Comparison of ENCODE assay signal across 8 cellular contexts in the genomic region with DNA sequence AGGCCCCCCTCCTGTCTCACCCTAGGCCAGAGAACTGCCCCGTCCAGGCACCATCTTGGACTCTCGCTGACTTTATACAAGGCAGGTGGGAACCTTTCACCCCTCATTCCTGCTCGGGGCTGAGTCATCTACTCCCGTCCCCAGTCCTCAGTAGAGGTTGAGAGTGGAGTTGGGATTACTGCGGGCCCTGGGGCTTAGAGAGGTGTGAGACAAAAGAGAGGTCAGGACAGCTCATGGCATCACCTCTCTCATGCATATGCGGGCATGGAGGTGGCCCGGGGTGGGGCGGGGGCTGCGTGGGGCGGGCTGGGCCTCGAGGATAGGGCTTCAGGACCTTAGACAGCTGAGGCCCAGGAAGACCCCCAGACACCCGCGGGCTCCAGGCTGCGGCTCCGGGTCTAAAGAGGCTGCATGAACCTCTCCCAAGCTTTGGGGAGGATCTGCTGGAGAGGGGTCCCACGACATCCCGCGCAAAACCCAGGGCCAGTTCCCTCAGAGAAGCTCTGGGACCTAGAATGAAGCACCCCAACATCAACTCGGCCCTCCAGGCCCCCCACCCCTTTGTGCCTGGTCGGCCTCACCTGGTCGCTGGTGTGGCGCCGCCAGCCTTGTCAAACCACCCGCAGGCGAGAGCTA. TPM values are rescaled to one million over a fixed set of nuclear protein-coding genes. Genes with fewer than 3 reads are reported as not detected.
A peak's percentile ranks its signal among the peaks of the same experiment; 100 is the strongest.
DNase-seq lines count a peak whose midpoint lies in the region; ATAC-seq and TF ChIP-seq lines count a peak whose summit lies in the region.

No MANE protein-coding gene starts in this region.

- POLR2A ChIA-PET in naive thymus-derived CD4-positive, alpha-beta T cell (lab: Charles Lee), result interaction anchor here (0.7 to 3.2 kb wide), 8 partner anchors 12 to 117 kb away, joined by 3 to 40 read pairs (median 5); a partner anchor contains a TSS

- CTCF ChIA-PET in naive thymus-derived CD4-positive, alpha-beta T cell (lab: Charles Lee), result interaction anchor here (0.8 to 3.2 kb wide), 8 partner anchors 10 to 35 kb away, joined by 4 to 30 read pairs (median 7); no protein-coding TSS in a partner anchor

- H3K9me3 ChIP-seq in colonic mucosa, result no peaks in the 10 kb centered on the region
- no peaks in the 10 kb centered on the region for H3K9me3 ChIP-seq in naive thymus-derived CD4-positive, alpha-beta T cell (ENCODE audit: control insufficient read depth in 2 of 3, low read length in 3 of 3)

- no peak for ATAC-seq in naive thymus-derived CD4-positive, alpha-beta T cell
- ATAC-seq in GM18511 (IDR thresholded peaks at IDR 0.05; ENCODE audit: unreplicated experiment), result no peak

- H3K36me3 Mint-ChIP-seq in IgD-negative memory B cell, result peaks cover 1% of the 10 kb centered on the region
- peaks cover 0 to 2% (median 0%) of the 10 kb centered on the region in 5 donors for H3K36me3 Mint-ChIP-seq in naive thymus-derived CD4-positive, alpha-beta T cell

- DNase-seq in AG10803 (ENCODE audit: low read depth), result no peak
- no peak for DNase-seq in colonic mucosa
- no peak for DNase-seq in naive thymus-derived CD4-positive, alpha-beta T cell
- no peak for DNase-seq in NCI-H1417 (lab: John Stamatoyannopoulos, UW)
- no peak for DNase-seq in NOMO-1 (lab: John Stamatoyannopoulos, UW; ENCODE audit: unreplicated experiment in 2 of 2)
- DNase-seq in NCI-H2081 treated with DMSO at 0.1 percent for 48 hours (lab: John Stamatoyannopoulos, UW), result no peak

- H3K27ac Mint-ChIP-seq in IgD-negative memory B cell, result peak overlapping the region in 1 of 3 donors; percentile 69
- H3K27ac Mint-ChIP-seq in naive thymus-derived CD4-positive, alpha-beta T cell, result peak overlapping the region; percentile 75 to 97 (median 93)

- peak overlapping the region in 1 of 2 donors; percentile 85 for H3K9ac ChIP-seq in colonic mucosa (ENCODE audit: low read depth in 2 of 2, low read length in 2 of 2)

- peak overlapping the region; percentile 95 to 98 (median 96) for H3K4me3 Mint-ChIP-seq in IgD-negative memory B cell
- H3K4me3 Mint-ChIP-seq in naive thymus-derived CD4-positive, alpha-beta T cell, result peak overlapping the region; percentile 85 to 99 (median 94)

- peaks cover 19% of the 10 kb centered on the region for H3K27me3 Mint-ChIP-seq in IgD-negative memory B cell
- peaks cover 0 to 21% (median 0%) of the 10 kb centered on the region in 5 donors for H3K27me3 Mint-ChIP-seq in naive thymus-derived CD4-positive, alpha-beta T cell

- no peaks in the 10 kb centered on the region for H3K36me3 ChIP-seq in colonic mucosa
- peaks cover 0 to 16% (median 6%) of the 10 kb centered on the region in 3 experiments for H3K36me3 ChIP-seq in naive thymus-derived CD4-positive, alpha-beta T cell (ENCODE audit: control insufficient read depth in 2 of 3, insufficient read depth in 3 of 3, low read length in 3 of 3)

- peak overlapping the region; percentile 90 for H3K27ac ChIP-seq in colonic mucosa
- H3K27ac ChIP-seq in naive thymus-derived CD4-positive, alpha-beta T cell (ENCODE audit: low read depth, low read length), result peak overlapping the region; percentile 98

- TF ChIP-seq CTCF in AG10803 (conservative IDR thresholded peaks at IDR 0.05; ENCODE audit: low read length), result no peak
- no peak for TF ChIP-seq CTCF in colonic mucosa (IDR thresholded peaks at IDR 0.05)

- no peaks in the 10 kb centered on the region for H3K9me3 Mint-ChIP-seq in IgD-negative memory B cell
- no peaks in the 10 kb centered on the region for H3K9me3 Mint-ChIP-seq in naive thymus-derived CD4-positive, alpha-beta T cell

- H3K4me3 ChIP-seq in AG10803 (ENCODE audit: low read length), result peak overlapping the region; percentile 98
- peak overlapping the region; percentile 76 for H3K4me3 ChIP-seq in colonic mucosa
- H3K4me3 ChIP-seq in naive thymus-derived CD4-positive, alpha-beta T cell (ENCODE audit: low read length), result peak overlapping the region; percentile 99

- intact Hi-C loops in colonic mucosa (cut with DNase I), result no loop called here
- intact Hi-C loops in naive thymus-derived CD4-positive, alpha-beta T cell (cut with micrococcal nuclease), result loop anchor here (1.0 to 10.0 kb wide), 9 partner anchors 11 to 1024 kb away; a partner anchor contains a TSS

- peaks cover 5 to 9% (median 8%) of the 10 kb centered on the region in 3 donors for H3K4me1 Mint-ChIP-seq in IgD-negative memory B cell
- H3K4me1 Mint-ChIP-seq in naive thymus-derived CD4-positive, alpha-beta T cell, result peaks cover 6 to 21% (median 16%) of the 10 kb centered on the region in 7 donors

- no peaks in the 10 kb centered on the region for H3K27me3 ChIP-seq in colonic mucosa
- no peaks in the 10 kb centered on the region for H3K27me3 ChIP-seq in naive thymus-derived CD4-positive, alpha-beta T cell (ENCODE audit: control insufficient read depth in 2 of 2, insufficient read depth in 2 of 2, low read length in 2 of 2)

- peaks cover 8% of the 10 kb centered on the region for H3K4me1 ChIP-seq in colonic mucosa
- H3K4me1 ChIP-seq in naive thymus-derived CD4-positive, alpha-beta T cell (ENCODE audit: control insufficient read depth in 2 of 2, insufficient read depth in 2 of 2, low read length in 2 of 2), result peaks cover 12 to 14% of the 10 kb centered on the region in 2 donors

RNA-seq across cellular contexts. Expression of a gene that starts 0.3 kb away (rescaled TPM):
- polyA plus RNA-seq in IgD-negative memory B cell, result not detected
- total RNA-seq in colonic mucosa, result under 1 TPM; 0.19 to 0.42 TPM
- 1 to 10 TPM in 3 of 5 experiments, under 1 TPM in 2; 0.65 to 2.8 (median 1.8) TPM for total RNA-seq in naive thymus-derived CD4-positive, alpha-beta T cell
- polyA plus RNA-seq in naive thymus-derived CD4-positive, alpha-beta T cell, result 1 to 10 TPM in 1 of 2 donors, under 1 TPM in 1; 0.71 to 1.1 TPM

RNA-seq across cellular contexts. Expression of a gene that starts 0.4 kb away (rescaled TPM):
- 7.4 TPM for polyA plus RNA-seq in IgD-negative memory B cell
- 10 to 100 TPM in 1 of 2 donors, 1 to 10 TPM in 1; 8.8 to 18.1 TPM for total RNA-seq in colonic mucosa
- total RNA-seq in naive thymus-derived CD4-positive, alpha-beta T cell, result 10 to 100 TPM; 33.7 to 90.4 (median 48.4) TPM
- 10 to 100 TPM; 12.6 to 13.2 TPM for polyA plus RNA-seq in naive thymus-derived CD4-positive, alpha-beta T cell

RNA-seq across cellular contexts. Expression of a gene that starts 31.0 kb away (rescaled TPM):
- 17.5 TPM for polyA plus RNA-seq in IgD-negative memory B cell
- 10 to 100 TPM; 30.8 to 36.5 TPM for total RNA-seq in colonic mucosa
- 10 to 100 TPM; 16.0 to 44.7 (median 25.5) TPM for total RNA-seq in naive thymus-derived CD4-positive, alpha-beta T cell
- 10 to 100 TPM; 10.8 to 25.6 TPM for polyA plus RNA-seq in naive thymus-derived CD4-positive, alpha-beta T cell

RNA-seq across cellular contexts. Expression of a gene that starts 31.2 kb away (rescaled TPM):
- not detected for polyA plus RNA-seq in IgD-negative memory B cell
- total RNA-seq in colonic mucosa, result 10 to 100 TPM; 11.5 to 32.4 TPM
- total RNA-seq in naive thymus-derived CD4-positive, alpha-beta T cell, result 1 to 10 TPM in 1 of 5 experiments, under 1 TPM in 2, not detected in 2; 0.22 to 1.5 (median 0.29) TPM
- not detected for polyA plus RNA-seq in naive thymus-derived CD4-positive, alpha-beta T cell

RNA-seq across cellular contexts. Expression of a gene that starts 43.3 kb away (rescaled TPM):
- polyA plus RNA-seq in IgD-negative memory B cell, result 13.6 TPM
- total RNA-seq in colonic mucosa, result 10 to 100 TPM in 1 of 2 donors, 1 to 10 TPM in 1; 4.6 to 11.4 TPM
- total RNA-seq in naive thymus-derived CD4-positive, alpha-beta T cell, result 10 to 100 TPM in 3 of 5 experiments, 1 to 10 TPM in 2; 5.8 to 17.3 (median 14.8) TPM
- 10 to 100 TPM; 10.0 to 18.9 TPM for polyA plus RNA-seq in naive thymus-derived CD4-positive, alpha-beta T cell
